In genomic region chr2:23386422-23387220, GRCh38 we compare ENCODE assay signal across 9 cellular contexts. TPM values are rescaled to one million over a fixed set of nuclear protein-coding genes. Genes with fewer than 3 reads are reported as not detected.
A peak's percentile ranks its signal among the peaks of the same experiment; 100 is the strongest.
DNase-seq lines count a peak whose midpoint lies in the region; ATAC-seq, FAIRE-seq and TF ChIP-seq lines count a peak whose summit lies in the region.
"Had no signal": no experiment of that assay in that cellular context is flagged by ENCODE, and none has a peak within 500 bp of the region (broad histone marks: within the 10 kb centered on the region; RNA-seq: fewer than 3 reads in every experiment).

No MANE protein-coding gene starts in this region.

- in situ Hi-C loops in GM23248 (cut with MboI) = loop anchor here (25.0 kb wide), 1 partner anchor 376 kb away; no protein-coding TSS in a partner anchor

- no peaks in the 10 kb centered on the region for H3K9me1 ChIP-seq in endothelial cell of umbilical vein (replicated peaks; ENCODE audit: control insufficient read depth, extremely low read depth, insufficient read depth, low read length)

- no peaks in the 10 kb centered on the region for H3F3A ChIP-seq in GM23248 (ENCODE audit: insufficient read depth)

- H3K27ac Mint-ChIP-seq in T-helper 2 cell treated with Interferon-gamma antibody and Interleukin-4, amounts not matched to agents 5 μg/mL and 100 μg/mL, for 36 hours = no peak overlapping the region

- no peaks in the 10 kb centered on the region for H3K9me2 ChIP-seq in GM23248 (ENCODE audit: insufficient read depth)

- H4K20me1 ChIP-seq in GM23248 (ENCODE audit: insufficient read depth) = 0 out of 2 replicates have a peak, but pooled peaks cover 4% of the 10 kb centered on the region
- H4K20me1 ChIP-seq in endothelial cell of umbilical vein (replicated peaks; ENCODE audit: control insufficient read depth, extremely low read depth, insufficient read depth, low read length) = no peaks in the 10 kb centered on the region

- H3K27me3 Mint-ChIP-seq in T-helper 2 cell treated with Interferon-gamma antibody and Interleukin-4, amounts not matched to agents 5 μg/mL and 100 μg/mL, for 36 hours (ENCODE audit: low read depth) = peaks cover 76% of the 10 kb centered on the region

- WGBS in GM23248 (ENCODE audit: low coverage in 1 of 2, low lambda C conversion rate in 2 of 2, missing lambda C conversion rate in 2 of 2), 2 experiments = 1 to 2% methylated on average over 53 to 54 of the region's 86 CpGs
- WGBS in aorta, 2 donors = 1% methylated on average over 59 to 86 of the region's 86 CpGs

- H3K4me1 ChIP-seq in GM23248 (ENCODE audit: insufficient read depth) = no peaks in the 10 kb centered on the region
- peaks cover 18% of the 10 kb centered on the region for H3K4me1 ChIP-seq in endothelial cell of umbilical vein (ENCODE audit: control insufficient read depth, extremely low read depth, insufficient read depth, low read length)
- peaks cover 0 to 7% of the 10 kb centered on the region in 2 donors for H3K4me1 ChIP-seq in muscle layer of duodenum (ENCODE audit: control insufficient read depth in 1 of 2, insufficient read depth in 2 of 2, low read length in 2 of 2)
- H3K4me1 ChIP-seq in aorta (ENCODE audit: control insufficient read depth in 1 of 2, insufficient read depth in 2 of 2, low read length in 2 of 2) = no peaks in the 10 kb centered on the region

- peak overlapping the region; percentile 86 for H2AFZ ChIP-seq in GM23248
- peak overlapping the region; percentile 95 for H2AFZ ChIP-seq in endothelial cell of umbilical vein (ENCODE audit: low read depth, low read length)

- dilution Hi-C loops in endothelial cell of umbilical vein (cut with MboI; ENCODE audit: extremely low pct_ligation_motif_present, low sequenced_read_pairs) = no loop called here

- DNase-seq in AG09319 (ENCODE audit: extremely low read depth, low read depth) (no peak), GM23248 (peak; percentile 62), endothelial cell of umbilical vein (ENCODE audit: low read depth, low spot score) (peak; percentile 24), aorta (peak; percentile 52 to 86), NCI-H2107 (lab: John Stamatoyannopoulos, UW) (no peak)
- no peak for DNase-seq in T-helper 2 cell treated with Interferon-gamma antibody and Interleukin-4, amounts not matched to agents 5 μg/mL and 100 μg/mL, for 36 hours (ENCODE audit: low spot score)

- peak overlapping the region; percentile 76 for H3K4me3 Mint-ChIP-seq in T-helper 2 cell treated with Interferon-gamma antibody and Interleukin-4, amounts not matched to agents 5 μg/mL and 100 μg/mL, for 36 hours

- POLR2A ChIA-PET in endothelial cell of umbilical vein (lab: Charles Lee) = no interaction called here

- no peak overlapping the region for H3K27ac ChIP-seq in GM23248
- no peak overlapping the region for H3K27ac ChIP-seq in endothelial cell of umbilical vein (ENCODE audit: insufficient read depth, low read depth, low read length)
- peak overlapping the region; percentile 45 for H3K27ac ChIP-seq in muscle layer of duodenum (ENCODE audit: low read length)
- no peak overlapping the region for H3K27ac ChIP-seq in aorta (ENCODE audit: low read depth in 1 of 2, low read length in 2 of 2)

- ATAC-seq in aorta (ENCODE audit: low FRiP score) (peak; percentile 31), GM21619 (IDR thresholded peaks at IDR 0.05; ENCODE audit: unreplicated experiment) (no peak)

- H3K27me3 ChIP-seq in GM23248 (replicated peaks; ENCODE audit: insufficient read depth) (no peaks in the 10 kb centered on the region), endothelial cell of umbilical vein (ENCODE audit: control insufficient read depth in 2 of 2, insufficient read depth in 2 of 2, low read length in 2 of 2) (peaks cover 0 to 8% of the 10 kb centered on the region in 2 experiments), muscle layer of duodenum (ENCODE audit: low read depth, low read length) (no peaks in the 10 kb centered on the region), aorta (ENCODE audit: control insufficient read depth in 1 of 2, insufficient read depth in 2 of 2, low read length in 1 of 2) (no peaks in the 10 kb centered on the region)

- H3K9me3 ChIP-seq in GM23248 (ENCODE audit: low read depth) = no peaks in the 10 kb centered on the region
- H3K9me3 ChIP-seq in endothelial cell of umbilical vein (replicated peaks; ENCODE audit: control insufficient read depth, insufficient read depth, low read length) = no peaks in the 10 kb centered on the region
- H3K9me3 ChIP-seq in muscle layer of duodenum (ENCODE audit: control insufficient read depth in 1 of 2, low read length in 2 of 2) = no peaks in the 10 kb centered on the region
- H3K9me3 ChIP-seq in aorta (ENCODE audit: control insufficient read depth, low read length) = no peaks in the 10 kb centered on the region

- peak; percentile 5 for TF ChIP-seq CTCF in AG09319 (IDR thresholded peaks at IDR 0.05; ENCODE audit: low read depth, low read length)
- TF ChIP-seq CTCF in endothelial cell of umbilical vein (IDR thresholded peaks at IDR 0.05; ENCODE audit: extremely low read depth in 1 of 2, insufficient read depth in 1 of 2, low read depth in 1 of 2, low read length in 2 of 2) = no peak

- peak overlapping the region; percentile 69 for H3K9ac ChIP-seq in GM23248
- H3K9ac ChIP-seq in endothelial cell of umbilical vein (replicated peaks; ENCODE audit: extremely low read depth, insufficient read depth, low read length) = peak overlapping the region; percentile 36

- intact Hi-C loops in endothelial cell of umbilical vein (cut with micrococcal nuclease) = loop anchor here (10.0 kb wide), 1 partner anchor 368 kb away; no protein-coding TSS in a partner anchor
- intact Hi-C loops in aorta (cut with DNase I) = loop anchor here in 1 of 2 donors (2.0 to 10.0 kb wide), 2 partner anchors 18 to 108 kb away; no protein-coding TSS in a partner anchor

- peaks cover 13% of the 10 kb centered on the region for H3K4me1 Mint-ChIP-seq in T-helper 2 cell treated with Interferon-gamma antibody and Interleukin-4, amounts not matched to agents 5 μg/mL and 100 μg/mL, for 36 hours (ENCODE audit: low read depth)

- CTCF ChIA-PET in endothelial cell of umbilical vein (lab: Charles Lee) = interaction anchor here (0.8 to 2.0 kb wide), 9 partner anchors 10 to 251 kb away, joined by 3 to 8 read pairs (median 3); no protein-coding TSS in a partner anchor

- no TSS peak for BruUV-seq in endothelial cell of umbilical vein (replicated peaks; lab: Mats Ljungman, UMichigan)

- H3K4me2 ChIP-seq in GM23248 (ENCODE audit: unreplicated experiment) (peak overlapping the region; percentile 81), endothelial cell of umbilical vein (ENCODE audit: insufficient read depth, low read length) (peak overlapping the region; percentile 99)

- H3K36me3 ChIP-seq in GM23248 (ENCODE audit: low read depth) = no peaks in the 10 kb centered on the region
- no peaks in the 10 kb centered on the region for H3K36me3 ChIP-seq in endothelial cell of umbilical vein (ENCODE audit: control insufficient read depth in 2 of 2, extremely low read depth in 1 of 2, insufficient read depth in 2 of 2, low read length in 2 of 2)
- H3K36me3 ChIP-seq in muscle layer of duodenum (ENCODE audit: control insufficient read depth in 1 of 2, insufficient read depth in 2 of 2, low read length in 2 of 2) = no peaks in the 10 kb centered on the region
- H3K36me3 ChIP-seq in aorta (ENCODE audit: control insufficient read depth in 1 of 2, insufficient read depth in 2 of 2, low read length in 1 of 2) = no peaks in the 10 kb centered on the region

- no peak for TF ChIP-seq POLR2A in endothelial cell of umbilical vein (IDR thresholded peaks at IDR 0.05; ENCODE audit: low read depth, low read length)

- H3K9me3 Mint-ChIP-seq in T-helper 2 cell treated with Interferon-gamma antibody and Interleukin-4, amounts not matched to agents 5 μg/mL and 100 μg/mL, for 36 hours = no peaks in the 10 kb centered on the region

- H3K79me2 ChIP-seq in GM23248 (ENCODE audit: insufficient read depth) = peaks cover 45% of the 10 kb centered on the region
- H3K79me2 ChIP-seq in endothelial cell of umbilical vein (ENCODE audit: control insufficient read depth, insufficient read depth, low read length) = peaks cover 3% of the 10 kb centered on the region

- H3K36me3 Mint-ChIP-seq in T-helper 2 cell treated with Interferon-gamma antibody and Interleukin-4, amounts not matched to agents 5 μg/mL and 100 μg/mL, for 36 hours (ENCODE audit: low read depth) = no peaks in the 10 kb centered on the region

- FAIRE-seq in endothelial cell of umbilical vein (lab: Jason Lieb, UNC) = peak; percentile 64
- FAIRE-seq: endometrium had no signal

- peak overlapping the region; percentile 81 for H3K4me3 ChIP-seq in GM23248
- H3K4me3 ChIP-seq in endothelial cell of umbilical vein (replicated peaks in 1 of 3; ENCODE audit: insufficient read depth in 1 of 3, low read depth in 1 of 3, low read length in 3 of 3) = peak overlapping the region; percentile 61 to 91 (median 80)
- H3K4me3 ChIP-seq in muscle layer of duodenum (ENCODE audit: low read depth in 1 of 2, low read length in 2 of 2) = peak overlapping the region; percentile 69 to 74
- H3K4me3 ChIP-seq in aorta (ENCODE audit: low read length in 2 of 2) = peak overlapping the region; percentile 45 to 92

TF ChIP-seq in endothelial cell of umbilical vein, 7 proteins besides CTCF, POLR2A, EP300 and RAD21:
- peak; percentile 64 for TF ChIP-seq EZH2 (IDR thresholded peaks at IDR 0.05; ENCODE audit: borderline replicate concordance, low read depth, low read length, severe bottlenecking)
- no peak for TF ChIP-seq MYC (IDR thresholded peaks at IDR 0.05; ENCODE audit: low read depth, low read length)

RNA-seq across cellular contexts. Expression of gene KLHL29, which starts 1.6 kb away (rescaled TPM):
- 4.7 and 6.4 TPM in 2 replicates for total RNA-seq in GM23248 (2014; rRNA removed; shearing (Covaris generic))
- polyA plus RNA-seq in GM23248 (2016; fragmentation: Nextera tagmentation; extraction: Ambion mirVana) = 1.7 and 1.9 TPM in 2 replicates
- 10.6 and 12.7 TPM in 2 replicates for total RNA-seq in endothelial cell of umbilical vein
- 4.6 and 5.6 TPM in 2 replicates for polyA plus RNA-seq in endothelial cell of umbilical vein
- 3.3 and 4.1 TPM in 2 replicates for polyA plus RNA-seq in endothelial cell of umbilical vein (2011; cell fraction: cytosol; rRNA removed)
- 29.9 and 32.3 TPM in 2 replicates for polyA plus RNA-seq in endothelial cell of umbilical vein (2011; cell fraction: nucleus; rRNA removed)
- polyA plus RNA-seq in endothelial cell of umbilical vein (2012) = 9.3 and 12.0 TPM in 2 replicates
- 5.2 and 6.2 TPM in 2 replicates for polyA minus RNA-seq in endothelial cell of umbilical vein
- 2.5 TPM for polyA minus RNA-seq in endothelial cell of umbilical vein (2011; cell fraction: cytosol; rRNA and poly(A)+ RNA removed)
- polyA minus RNA-seq in endothelial cell of umbilical vein (2011; cell fraction: nucleus; rRNA and poly(A)+ RNA removed) = 11.8 and 15.2 TPM in 2 replicates
- 10 to 100 TPM; 11.4 to 13.4 TPM for total RNA-seq in aorta
- 1 to 10 TPM in 1 of 2 donors, under 1 TPM in 1; 0.75 to 4.9 TPM for polyA plus RNA-seq in aorta

Comparison
In these comparisons a context has a peak if more than half of its experiments do, and no peak if none do; other contexts are left out.
1. DNase-seq: peak in GM23248 (single experiment), endothelial cell of umbilical vein (single experiment) and aorta (2 of 2); none in AG09319 (single experiment), T-helper 2 cell treated with Interferon-gamma antibody and Interleukin-4, amounts not matched to agents 5 μg/mL and 100 μg/mL, for 36 hours (single experiment) and NCI-H2107 (single experiment).
2. Peak in every context shown above with its lines, with median percentiles within 50 percentile points of each other: H3K4me3 ChIP-seq.